ENCODE assay signal across 37 cellular contexts in genomic region chr1:173171152-173171551, GRCh38. TPM values are rescaled to one million over a fixed set of nuclear protein-coding genes. Genes with fewer than 3 reads are reported as not detected.
DNase-seq lines count a peak whose midpoint lies in the region; ATAC-seq, FAIRE-seq and TF ChIP-seq lines count a peak whose summit lies in the region.
"Had no signal": no experiment of that assay in that cellular context is flagged by ENCODE, and none has a peak within 500 bp of the region (broad histone marks: within the 10 kb centered on the region; RNA-seq: fewer than 3 reads in every experiment).

No MANE protein-coding gene starts in this region.

- TF ChIP-seq EP300 in HepG2 (IDR thresholded peaks at IDR 0.05; ENCODE audit: low read depth in 2 of 2, low read length in 2 of 2) (no peak), HepG2 (CRISPR knock-in tag; IDR thresholded peaks at IDR 0.05; ENCODE audit: borderline replicate concordance) (no peak), K562 (IDR thresholded peaks at IDR 0.05; ENCODE audit: low read length) (no peak)

- peaks cover 26% of the 10 kb centered on the region for H3K9me3 Mint-ChIP-seq in activated T-helper 2 cell treated with anti-CD3 and anti-CD28 coated beads, Interferon-gamma antibody, Interleukin-2, Interleukin-4, amounts not matched to agents 10 μg/mL and 5 μg/mL and 100 μg/mL, durations not matched to agents 14 hours and 24 hours and 36 hours

- no peaks in the 10 kb centered on the region for H3K9me1 ChIP-seq in K562 (ENCODE audit: control insufficient read depth, insufficient read depth, low read length)

- CTCF ChIA-PET in HepG2 (lab: Yijun Ruan, JAX; ENCODE audit: low intra/inter-chr PET ratio, low total read pairs): no interaction called here
- CTCF ChIA-PET in HEK293 (lab: Yijun Ruan, JAX): interaction anchor here (0.6 kb wide), 1 partner anchor 684 kb away, joined by 3 read pairs; no protein-coding TSS in a partner anchor
- CTCF ChIA-PET in K562 (lab: Yijun Ruan, JAX; ENCODE audit: low intra/inter-chr PET ratio): no interaction called here

- WGBS in HepG2 (ENCODE audit: low lambda C conversion rate): 1% methylated on average over 2 of the region's 2 CpGs
- WGBS in right lobe of liver (ENCODE audit: insufficient coverage, low coverage, low lambda C conversion rate, missing lambda C conversion rate): 79% methylated on average over 2 of the region's 2 CpGs
- WGBS in K562 (ENCODE audit: insufficient coverage, low coverage, missing lambda C conversion rate): 5% methylated on average over 2 of the region's 2 CpGs

- FAIRE-seq in HepG2 (lab: Jason Lieb, UNC) (no peak), TTC549 (lab: Jason Lieb, UNC) (peak; percentile 47), K562 (lab: Jason Lieb, UNC) (no peak)
- FAIRE-seq: A204.1, A549, D721Med had no signal

- POLR2A ChIA-PET in HepG2 (lab: Yijun Ruan, JAX) (no interaction called here), HEK293 (lab: Yijun Ruan, JAX) (no interaction called here), K562 (lab: Yijun Ruan, JAX) (interaction anchor here (0.6 kb wide), 1 partner anchor 1597 kb away, joined by 3 read pairs; no protein-coding TSS in a partner anchor)

- no peaks in the 10 kb centered on the region for H3K36me3 ChIP-seq in HepG2 (replicated peaks in 1 of 2; ENCODE audit: control insufficient read depth in 1 of 2, insufficient read depth in 2 of 2, low read length in 2 of 2)
- no peaks in the 10 kb centered on the region for H3K36me3 ChIP-seq in right lobe of liver
- H3K36me3 ChIP-seq in HEK293 (ENCODE audit: control insufficient read depth in 2 of 2, insufficient read depth in 1 of 2, low read length in 2 of 2): no peaks in the 10 kb centered on the region
- no peaks in the 10 kb centered on the region for H3K36me3 ChIP-seq in K562 (ENCODE audit: control insufficient read depth, insufficient read depth, low read length)
- H3K36me3 ChIP-seq: BE2C, BLaER1 had no signal

- H3K4me1 Mint-ChIP-seq in activated T-helper 2 cell treated with anti-CD3 and anti-CD28 coated beads, Interferon-gamma antibody, Interleukin-2, Interleukin-4, amounts not matched to agents 10 μg/mL and 5 μg/mL and 100 μg/mL, durations not matched to agents 14 hours and 24 hours and 36 hours (ENCODE audit: low read depth): no peaks in the 10 kb centered on the region
- H3K4me1 Mint-ChIP-seq: CD4-positive, alpha-beta memory T cell; CD4-positive, CD25-positive, alpha-beta regulatory T cell; CD8-positive, alpha-beta memory T cell had no signal

- no peaks in the 10 kb centered on the region for H3K27me3 ChIP-seq in HepG2 (ENCODE audit: control insufficient read depth in 1 of 2, insufficient read depth in 2 of 2, low read length in 2 of 2)
- H3K27me3 ChIP-seq in right lobe of liver: no peaks in the 10 kb centered on the region
- no peaks in the 10 kb centered on the region for H3K27me3 ChIP-seq in K562 (ENCODE audit: control insufficient read depth in 2 of 2, insufficient read depth in 2 of 2, low read length in 2 of 2)
- H3K27me3 ChIP-seq: BE2C; BLaER1; BLaER1 treated with 17β-estradiol and CSF1 and Interleukin-3, amounts not matched to agents 10 nM and 100 nM had no signal

- no peaks in the 10 kb centered on the region for H3K36me3 Mint-ChIP-seq in activated T-helper 2 cell treated with anti-CD3 and anti-CD28 coated beads, Interferon-gamma antibody, Interleukin-2, Interleukin-4, amounts not matched to agents 10 μg/mL and 5 μg/mL and 100 μg/mL, durations not matched to agents 14 hours and 24 hours and 36 hours (ENCODE audit: low read depth)

- BruUV-seq in HepG2 (replicated peaks; lab: Mats Ljungman, UMichigan): no TSS peak
- no TSS peak for BruUV-seq in K562 (replicated peaks; lab: Mats Ljungman, UMichigan)

- H3K27ac ChIP-seq in HepG2 (ENCODE audit: extremely low read length, insufficient read depth, low read length): no peak overlapping the region
- no peak overlapping the region for H3K27ac ChIP-seq in right lobe of liver
- no peak overlapping the region for H3K27ac ChIP-seq in HEK293 (ENCODE audit: extremely low read depth, low read depth, low read length)
- H3K27ac ChIP-seq in K562 (ENCODE audit: extremely low read depth, low read depth, low read length): no peak overlapping the region
- H3K27ac ChIP-seq: 22Rv1; A549; BLaER1; BLaER1 treated with 17β-estradiol and CSF1 and Interleukin-3, amounts not matched to agents 10 nM and 100 nM; C4-2B had no signal

- H3K27me3 Mint-ChIP-seq in activated T-helper 2 cell treated with anti-CD3 and anti-CD28 coated beads, Interferon-gamma antibody, Interleukin-2, Interleukin-4, amounts not matched to agents 10 μg/mL and 5 μg/mL and 100 μg/mL, durations not matched to agents 14 hours and 24 hours and 36 hours (ENCODE audit: low read depth): no peaks in the 10 kb centered on the region
- H3K27me3 Mint-ChIP-seq: CD4-positive, alpha-beta T cell had no signal

- no peak overlapping the region for H3K4me3 Mint-ChIP-seq in activated T-helper 2 cell treated with anti-CD3 and anti-CD28 coated beads, Interferon-gamma antibody, Interleukin-2, Interleukin-4, amounts not matched to agents 10 μg/mL and 5 μg/mL and 100 μg/mL, durations not matched to agents 14 hours and 24 hours and 36 hours (ENCODE audit: low read depth)
- H3K4me3 Mint-ChIP-seq: B cell; CD14-positive monocyte; CD4-positive, alpha-beta memory T cell; CD4-positive, alpha-beta T cell; CD4-positive, CD25-positive, alpha-beta regulatory T cell; CD8-positive, alpha-beta memory T cell; CD8-positive, alpha-beta T cell had no signal

- no peak overlapping the region for H2AFZ ChIP-seq in HepG2 (ENCODE audit: low read length)
- H2AFZ ChIP-seq in K562 (ENCODE audit: low read depth, low read length): no peak overlapping the region

- TF ChIP-seq POLR2A in HepG2 (IDR thresholded peaks at IDR 0.05; ENCODE audit: insufficient read depth in 1 of 2, low read depth in 2 of 2, low read length in 2 of 2): no peak
- TF ChIP-seq POLR2A in right lobe of liver (IDR thresholded peaks at IDR 0.05): no peak
- no peak for TF ChIP-seq POLR2A in K562 (conservative IDR thresholded peaks at IDR 0.05)

- no peaks in the 10 kb centered on the region for H3K4me1 ChIP-seq in HepG2 (ENCODE audit: insufficient read depth, low read length)
- no peaks in the 10 kb centered on the region for H3K4me1 ChIP-seq in right lobe of liver
- H3K4me1 ChIP-seq in HEK293 (ENCODE audit: control insufficient read depth, insufficient read depth, low read length): no peaks in the 10 kb centered on the region
- no peaks in the 10 kb centered on the region for H3K4me1 ChIP-seq in K562 (replicated peaks in 1 of 2; ENCODE audit: control insufficient read depth in 2 of 2, insufficient read depth in 2 of 2, low read length in 2 of 2)
- H3K4me1 ChIP-seq: A549, BE2C, Caco-2 had no signal

- TF ChIP-seq RAD21 in HepG2 (CRISPR knock-in tag; IDR thresholded peaks at IDR 0.05) (no peak), K562 (CRISPR knock-in tag; conservative IDR thresholded peaks at IDR 0.05 in 1 of 2, IDR thresholded peaks at IDR 0.05 in 1 of 2) (no peak)

- DNase-seq in HepG2 (ENCODE audit: low spot score): no peak
- DNase-seq in right lobe of liver: no peak
- DNase-seq in K562 (ENCODE audit: extremely low read depth in 1 of 4, low spot score in 3 of 4): no peak
- DNase-seq in ureter (ENCODE audit: low spot score): no peak
- no peak for DNase-seq in NCI-H82 treated with DMSO at 0.1 percent for 48 hours (lab: John Stamatoyannopoulos, UW; ENCODE audit: unreplicated experiment)
- DNase-seq in activated T-helper 2 cell treated with anti-CD3 and anti-CD28 coated beads, Interferon-gamma antibody, Interleukin-2, Interleukin-4, amounts not matched to agents 10 μg/mL and 5 μg/mL and 100 μg/mL, durations not matched to agents 14 hours and 24 hours and 36 hours (ENCODE audit: low spot score): no peak
- DNase-seq: 8988T; ACHN; AML-193; BE2C; C1 segment of cervical spinal cord; Caco-2; Calu3; CD4-positive, alpha-beta memory T cell; CD4-positive, alpha-beta T cell; CD4-positive, CD25-positive, alpha-beta regulatory T cell; CD8-positive, alpha-beta memory T cell; CD8-positive, alpha-beta T cell; COR-L47; DMS 273 treated with DMSO at 0.1 percent for 48 hours; DMS153; DMS53; DMS79; DMS79 treated with DMSO at 0.1 percent for 48 hours; DND-41; EL had no signal

- H4K20me1 ChIP-seq in HepG2 (ENCODE audit: insufficient read depth, low read length) (no peaks in the 10 kb centered on the region), K562 (replicated peaks; ENCODE audit: control insufficient read depth, insufficient read depth, low read length) (no peaks in the 10 kb centered on the region)
- H4K20me1 ChIP-seq: BLaER1; BLaER1 treated with 17β-estradiol and CSF1 and Interleukin-3, amounts not matched to agents 10 nM and 100 nM had no signal

- no peaks in the 10 kb centered on the region for H3K79me2 ChIP-seq in HepG2 (ENCODE audit: insufficient read depth, low read length)
- H3K79me2 ChIP-seq in K562 (ENCODE audit: control insufficient read depth, insufficient read depth, low read length): no peaks in the 10 kb centered on the region

- H3K4me2 ChIP-seq in HepG2 (ENCODE audit: low read depth, low read length) (no peak overlapping the region), K562 (ENCODE audit: insufficient read depth, low read length) (no peak overlapping the region)
- H3K4me2 ChIP-seq: A549; BLaER1; BLaER1 treated with 17β-estradiol and CSF1 and Interleukin-3, amounts not matched to agents 10 nM and 100 nM had no signal

- no peak for ATAC-seq in HepG2
- ATAC-seq in right lobe of liver: no peak
- ATAC-seq in K562: no peak
- ATAC-seq: A549; CD8-positive, alpha-beta T cell had no signal

- intact Hi-C loops in HepG2 (cut with micrococcal nuclease; ENCODE audit: unreplicated experiment): no loop called here
- intact Hi-C loops in right lobe of liver (cut with DNase I): no loop called here
- intact Hi-C loops in K562 (cut with micrococcal nuclease): no loop called here
- intact Hi-C loops in activated T-helper 2 cell treated with anti-CD3 and anti-CD28 coated beads, Interferon-gamma antibody, Interleukin-2, Interleukin-4, amounts not matched to agents 10 μg/mL and 5 μg/mL and 100 μg/mL, durations not matched to agents 14 hours and 24 hours and 36 hours (cut with micrococcal nuclease): no loop called here

- TF ChIP-seq CTCF in HepG2 (CRISPR knock-in tag; IDR thresholded peaks at IDR 0.05): no peak
- TF ChIP-seq CTCF in right lobe of liver (IDR thresholded peaks at IDR 0.05): no peak
- no peak for TF ChIP-seq CTCF in HEK293 (tag by site-specific recombination; IDR thresholded peaks at IDR 0.05)
- no peak for TF ChIP-seq CTCF in K562 (IDR thresholded peaks at IDR 0.05 in 2 of 3, conservative IDR thresholded peaks at IDR 0.05 in 1 of 3; ENCODE audit: insufficient read depth in 2 of 3, low read depth in 1 of 3, low read length in 3 of 3)

- H3K9me3 ChIP-seq in HepG2 (ENCODE audit: low read length) (peaks cover 41% of the 10 kb centered on the region), right lobe of liver (no peaks in the 10 kb centered on the region), HEK293 (ENCODE audit: control insufficient read depth, insufficient read depth, low read depth, low read length) (no peaks in the 10 kb centered on the region; the same call in 1 of the 2 replicates), K562 (replicated peaks; ENCODE audit: control insufficient read depth, insufficient read depth, low read depth, low read length) (no peaks in the 10 kb centered on the region)
- H3K9me3 ChIP-seq: BE2C had no signal

- in situ Hi-C loops in HepG2 (cut with HindIII; ENCODE audit: extremely low pct_ligation_motif_present, low pct_unique_long_range_greater_than_20kb) (no loop called here), K562 (cut with MboI) (no loop called here)

- H3K9ac ChIP-seq in HepG2 (ENCODE audit: insufficient read depth, low read depth, low read length): no peak overlapping the region
- no peak overlapping the region for H3K9ac ChIP-seq in K562 (ENCODE audit: insufficient read depth in 1 of 2, low read depth in 2 of 2, low read length in 2 of 2)
- H3K9ac ChIP-seq: BLaER1; BLaER1 treated with 17β-estradiol and CSF1 and Interleukin-3, amounts not matched to agents 10 nM and 100 nM had no signal

- H3K4me3 ChIP-seq in HepG2 (replicated peaks in 1 of 3; ENCODE audit: insufficient read depth in 1 of 3, low read depth in 2 of 3, low read length in 3 of 3) (no peak overlapping the region), right lobe of liver (no peak overlapping the region), HEK293 (ENCODE audit: low read depth, low read length) (no peak overlapping the region), K562 (no peak overlapping the region)
- H3K4me3 ChIP-seq: A549; BLaER1; BLaER1 treated with 17β-estradiol and CSF1 and Interleukin-3, amounts not matched to agents 10 nM and 100 nM had no signal

- H3K27ac Mint-ChIP-seq in activated T-helper 2 cell treated with anti-CD3 and anti-CD28 coated beads, Interferon-gamma antibody, Interleukin-2, Interleukin-4, amounts not matched to agents 10 μg/mL and 5 μg/mL and 100 μg/mL, durations not matched to agents 14 hours and 24 hours and 36 hours: no peak overlapping the region
- H3K27ac Mint-ChIP-seq: B cell; CD14-positive monocyte; CD4-positive, alpha-beta T cell; CD4-positive, CD25-positive, alpha-beta regulatory T cell; CD8-positive, alpha-beta T cell had no signal

RNA-seq across cellular contexts. Expression of gene TNFSF4, which starts 36.0 kb away (rescaled TPM):
- total RNA-seq in HepG2 (2016; rRNA removed; fragmentation: Illumina TruSeq; extraction: Trizol) (2.4 and 3.2 TPM in 2 replicates), right lobe of liver (under 1 TPM; 0.49 to 0.97 (median 0.55) TPM), K562 (2014; rRNA removed) (0.04 TPM in 1 of 2 replicates, not detected in the other), K562 (2014; rRNA removed; fragmentation: Illumina TruSeq; extraction: Trizol) (0.13 and 0.22 TPM in 2 replicates), K562 (2015; rRNA removed; fragmentation: Illumina TruSeq; extraction: Trizol) (0.15 and 0.18 TPM in 2 replicates), K562 (2021) (0.13 and 0.16 TPM in 2 replicates), ureter (0.52 TPM)
- 0.30 and 0.53 TPM in 2 replicates for total RNA-seq in HepG2 (2016; cell fraction: cytosol; rRNA removed; fragmentation: Illumina TruSeq; extraction: Trizol; ENCODE audit: low read depth)
- total RNA-seq in HepG2 (2016; cell fraction: insoluble cytoplasmic fraction; rRNA removed; fragmentation: Illumina TruSeq; extraction: Trizol): 2.7 and 3.6 TPM in 2 replicates
- total RNA-seq in HepG2 (2016; cell fraction: membrane; rRNA removed; fragmentation: Illumina TruSeq; extraction: Trizol): 2.0 TPM in 2 replicates
- 2.8 and 3.0 TPM in 2 replicates for total RNA-seq in HepG2 (2016; cell fraction: nucleus; rRNA removed; fragmentation: Illumina TruSeq; extraction: Trizol)
- polyA plus RNA-seq in HepG2 (2011; rRNA removed) (7.9 and 8.3 TPM in 2 replicates), K562 (2011; rRNA removed) (0.13 and 0.22 TPM in 2 replicates), K562 (2014; fragmentation: Illumina TruSeq; extraction: Trizol) (0.07 and 0.16 TPM in 2 replicates), K562 (2014; fragmentation: Nextera tagmentation; extraction: Ambion mirVana) (under 1 TPM; 0.08 to 0.23 TPM), K562 (2014; rRNA removed) (0.05 and 0.08 TPM in 2 replicates)
- 3.3 and 6.8 TPM in 2 replicates for polyA plus RNA-seq in HepG2 (2011; cell fraction: cytosol; rRNA removed)
- 3.2 and 5.6 TPM in 2 replicates for polyA plus RNA-seq in HepG2 (2011; cell fraction: nucleus; rRNA removed)
- polyA plus RNA-seq in HepG2 (2012): 9.1 and 11.8 TPM in 2 replicates
- 0.17 and 0.19 TPM in 2 replicates for polyA plus RNA-seq in HepG2 (2016; cell fraction: cytosol; fragmentation: Illumina TruSeq; extraction: Trizol; ENCODE audit: low read depth)
- 3.1 and 3.5 TPM in 2 replicates for polyA plus RNA-seq in HepG2 (2016; cell fraction: insoluble cytoplasmic fraction; fragmentation: Illumina TruSeq; extraction: Trizol; ENCODE audit: low read depth)
- polyA plus RNA-seq in HepG2 (2016; cell fraction: membrane; fragmentation: Illumina TruSeq; extraction: Trizol; ENCODE audit: low read depth): 0.88 and 1.0 TPM in 2 replicates
- 2.0 and 2.1 TPM in 2 replicates for polyA plus RNA-seq in HepG2 (2016; cell fraction: nucleus; fragmentation: Illumina TruSeq; extraction: Trizol; ENCODE audit: insufficient read depth, low read depth)
- 0.47 and 5.8 TPM in 2 replicates for polyA minus RNA-seq in HepG2 (2011; rRNA and poly(A)+ RNA removed; ENCODE audit: low replicate concordance)
- 4.8 and 5.8 TPM in 2 replicates for polyA minus RNA-seq in HepG2 (2011; cell fraction: cytosol; rRNA and poly(A)+ RNA removed)
- 23.4 and 33.6 TPM in 2 replicates for polyA minus RNA-seq in HepG2 (2011; cell fraction: nucleus; rRNA and poly(A)+ RNA removed)
- total RNA-seq in K562 (2011; cell fraction: chromatin; rRNA removed; ENCODE audit: low replicate concordance): 0.07 and 0.19 TPM in 2 replicates
- total RNA-seq in K562 (2011; cell fraction: nucleolus; rRNA removed): not detected in 2 replicates
- 0.15 TPM in 1 of 2 replicates, not detected in the other for total RNA-seq in K562 (2011; cell fraction: nucleoplasm; rRNA removed)
- polyA plus RNA-seq in K562 (2011; cell fraction: cytosol; rRNA removed): 0.06 and 0.10 TPM in 2 replicates
- 0.16 and 0.37 TPM in 2 replicates for polyA plus RNA-seq in K562 (2011; cell fraction: nucleus; rRNA removed)
- polyA plus RNA-seq in K562 (2012): 0.14 and 0.76 TPM in 2 replicates
- 0.27 and 0.32 TPM in 2 replicates for polyA minus RNA-seq in K562 (2011; rRNA and poly(A)+ RNA removed)
- not detected in 2 replicates for polyA minus RNA-seq in K562 (2011; cell fraction: cytosol; rRNA and poly(A)+ RNA removed)
- polyA minus RNA-seq in K562 (2011; cell fraction: nucleus; rRNA and poly(A)+ RNA removed): 0.33 TPM in 1 of 2 replicates, not detected in the other
- 1.1 and 1.3 TPM in 2 replicates for total RNA-seq in activated T-helper 2 cell treated with anti-CD3 and anti-CD28 coated beads, Interferon-gamma antibody, Interleukin-2, Interleukin-4, amounts not matched to agents 10 μg/mL and 5 μg/mL and 100 μg/mL, durations not matched to agents 14 hours and 24 hours and 36 hours
